9 cellular contexts compared by ENCODE assay signal in genomic region chr7:1555813-1556540, GRCh38. TPM values are rescaled to one million over a fixed set of nuclear protein-coding genes. Genes with fewer than 3 reads are reported as not detected.
DNase-seq lines count a peak whose midpoint lies in the region; ATAC-seq, FAIRE-seq and TF ChIP-seq lines count a peak whose summit lies in the region.
"Had no signal": no experiment of that assay in that cellular context is flagged by ENCODE, and none has a peak within 500 bp of the region (broad histone marks: within the 10 kb centered on the region; RNA-seq: fewer than 3 reads in every experiment).

Gene TMEM184A (minus strand): TSS chr7:1556205. CDS start chr7:1555484, 721 bp downstream.

- peak; percentile 24 for FAIRE-seq in RCC 7860 (lab: Jason Lieb, UNC)

- H3K27ac ChIP-seq in lung (ENCODE audit: low read depth in 1 of 2, low read length in 1 of 2) (peak within 1 kb of the TSS in 1 of 2 donors; percentile 76), urinary bladder (ENCODE audit: low read depth) (peak within 1 kb of the TSS; percentile 34)
- H3K27ac ChIP-seq: HL-60 had no signal

- H3K36me3 ChIP-seq in lung (ENCODE audit: control insufficient read depth in 2 of 2, insufficient read depth in 2 of 2, low read length in 2 of 2) (no peaks in the 10 kb centered on the region), urinary bladder (ENCODE audit: insufficient read depth) (no peaks in the 10 kb centered on the region)

- DNase-seq in D341Med (ENCODE audit: low spot score) (peak; percentile 89), RCC 7860 (ENCODE audit: low spot score) (peak; percentile 73), T47D (ENCODE audit: low read depth in 1 of 2, low spot score in 1 of 2) (peak; percentile 99), lung (ENCODE audit: low spot score) (peak; percentile 77), hypothalamus (lab: John Stamatoyannopoulos, UW) (no peak)
- peak; percentile 49 for DNase-seq in Jurkat, Clone E6-1 (ENCODE audit: low read depth, low spot score)

- peaks cover 0 to 6% of the 10 kb centered on the region in 2 donors for H3K4me1 ChIP-seq in lung (ENCODE audit: control insufficient read depth in 2 of 2, insufficient read depth in 2 of 2, low read length in 2 of 2)
- no peaks in the 10 kb centered on the region for H3K4me1 ChIP-seq in urinary bladder (ENCODE audit: insufficient read depth)

- 47 to 49% methylated on average over 17 to 23 of the region's 23 CpGs for WGBS in lung, 2 donors
- WGBS in urinary bladder: 56% methylated on average over 23 of the region's 23 CpGs

- no peaks in the 10 kb centered on the region for H3K27me3 ChIP-seq in lung (ENCODE audit: control insufficient read depth, insufficient read depth)

- peak; percentile 71 for ATAC-seq in lung (ENCODE audit: insufficient read depth, low FRiP score)
- no peak for ATAC-seq in GM19023 (IDR thresholded peaks at IDR 0.05; ENCODE audit: unreplicated experiment)

- no peak for TF ChIP-seq CTCF in lung (IDR thresholded peaks at IDR 0.05; ENCODE audit: control extremely low read depth, extremely low read depth)

- in situ Hi-C loops in T47D (cut with HindIII; ENCODE audit: low pct_unique_long_range_greater_than_20kb, low sequenced_read_pairs): no loop called here

- H3K9me3 ChIP-seq in lung (ENCODE audit: control insufficient read depth in 2 of 2, insufficient read depth in 1 of 2, low read length in 1 of 2): no peaks in the 10 kb centered on the region

- H3K4me3 ChIP-seq in Jurkat, Clone E6-1 (ENCODE audit: low read length): no peak within 1 kb of the TSS
- no peak within 1 kb of the TSS for H3K4me3 ChIP-seq in lung
- no peak within 1 kb of the TSS for H3K4me3 ChIP-seq in urinary bladder (ENCODE audit: low read depth, low read length)

RNA-seq across cellular contexts. Expression of gene TMEM184A, which starts in this region (rescaled TPM):
- polyA plus RNA-seq in Jurkat, Clone E6-1 (2012; ENCODE audit: insufficient read depth, insufficient read length): 2.6 TPM
- total RNA-seq in lung: 10 to 100 TPM in 1 of 2 donors, 1 to 10 TPM in 1; 1.8 to 11.8 TPM
- 1 to 10 TPM; 6.8 to 9.9 TPM for polyA plus RNA-seq in lung
- 9.7 TPM for total RNA-seq in urinary bladder
- polyA plus RNA-seq in urinary bladder: 6.7 TPM

Comparison
In these comparisons a context has a peak if more than half of its experiments do, and no peak if none do; other contexts are left out.
1. DNase-seq: peak in D341Med (single experiment), Jurkat, Clone E6-1 (single experiment), RCC 7860 (single experiment), T47D (2 of 2) and lung (single experiment); none in hypothalamus (0 of 51).